ENCODE assay signal across 1 cellular context in genomic region chr17:43784628-43785101, GRCh38.
TF ChIP-seq lines count a peak whose summit lies in the region.

No MANE protein-coding gene starts in this region.

TF ChIP-seq in HepG2, 621 proteins besides CTCF, POLR2A, EP300 and RAD21:
- TF ChIP-seq MXD4 (CRISPR knock-in tag; IDR thresholded peaks at IDR 0.05), result no peak
- TF ChIP-seq DPF2 (CRISPR knock-in tag; IDR thresholded peaks at IDR 0.05; ENCODE audit: borderline replicate concordance, low read depth), result no peak
- TF ChIP-seq, protein P1, sequence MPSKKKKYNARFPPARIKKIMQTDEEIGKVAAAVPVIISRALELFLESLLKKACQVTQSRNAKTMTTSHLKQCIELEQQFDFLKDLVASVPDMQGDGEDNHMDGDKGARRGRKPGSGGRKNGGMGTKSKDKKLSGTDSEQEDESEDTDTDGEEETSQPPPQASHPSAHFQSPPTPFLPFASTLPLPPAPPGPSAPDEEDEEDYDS (CRISPR knock-in tag; IDR thresholded peaks at IDR 0.05), result no peak
- no peak for TF ChIP-seq ISX (CRISPR knock-in tag; conservative IDR thresholded peaks at IDR 0.05)
- 0 out of 4 replicates have a peak, but pooled peaks of 1 of the 2 experiments have one; percentile 18 for TF ChIP-seq MAFK (conservative IDR thresholded peaks at IDR 0.05 in 1 of 2, IDR thresholded peaks at IDR 0.05 in 1 of 2; ENCODE audit: low read length in 2 of 2)
